9 cellular contexts compared by ENCODE assay signal in genomic region chr13:50893211-50893852, GRCh38. TPM values are rescaled to one million over a fixed set of nuclear protein-coding genes. Genes with fewer than 3 reads are reported as not detected.
DNase-seq lines count a peak whose midpoint lies in the region; ATAC-seq and TF ChIP-seq lines count a peak whose summit lies in the region.
"Had no signal": no experiment of that assay in that cellular context is flagged by ENCODE, and none has a peak within 500 bp of the region (broad histone marks: within the 10 kb centered on the region; RNA-seq: fewer than 3 reads in every experiment).

No MANE protein-coding gene starts in this region.

- ATAC-seq in HG02885 (IDR thresholded peaks at IDR 0.05; ENCODE audit: poor library complexity, unreplicated experiment) (peak; percentile 78), upper lobe of left lung (ENCODE audit: low FRiP score in 2 of 2) (no peak)

- H3K9me3 ChIP-seq in esophagus squamous epithelium (no peaks in the 10 kb centered on the region), upper lobe of left lung (no peaks in the 10 kb centered on the region)

- TF ChIP-seq CTCF in esophagus squamous epithelium (IDR thresholded peaks at IDR 0.05) (no peak), upper lobe of left lung (IDR thresholded peaks at IDR 0.05) (no peak)

- peaks cover 16% of the 10 kb centered on the region for H3K9me3 Mint-ChIP-seq in activated CD4-positive, alpha-beta T cell treated with anti-CD3 and anti-CD28 coated beads, Interleukin-2, amount 10 ng/mL, durations not matched to agents 7 days and 5 days

- H3K4me1 Mint-ChIP-seq in activated CD4-positive, alpha-beta T cell treated with anti-CD3 and anti-CD28 coated beads, Interleukin-2, amount 10 ng/mL, durations not matched to agents 7 days and 5 days, result peaks cover 55% of the 10 kb centered on the region

- peak overlapping the region in 1 of 4 donors; percentile 5 for H3K4me3 ChIP-seq in esophagus squamous epithelium
- peak overlapping the region in 1 of 4 donors; percentile 1 for H3K4me3 ChIP-seq in upper lobe of left lung

- H3K4me1 ChIP-seq in esophagus squamous epithelium, result peaks cover 0 to 5% (median 0%) of the 10 kb centered on the region in 3 donors
- H3K4me1 ChIP-seq in upper lobe of left lung, result peaks cover 0 to 8% (median 2%) of the 10 kb centered on the region in 4 donors

- CTCF ChIA-PET in activated CD4-positive, alpha-beta T cell treated with anti-CD3 and anti-CD28 coated beads, Interleukin-2, amount 10 ng/mL, durations not matched to agents 7 days and 5 days (lab: Charles Lee), result interaction anchor here (1.2 to 3.1 kb wide), 4 partner anchors 9 to 896 kb away, joined by 3 to 19 read pairs (median 4); partner anchors contain the start of gene TRIM13

- peak overlapping the region; percentile 63 for H3K4me3 Mint-ChIP-seq in activated CD4-positive, alpha-beta T cell treated with anti-CD3 and anti-CD28 coated beads, Interleukin-2, amount 10 ng/mL, durations not matched to agents 7 days and 5 days

- WGBS in esophagus squamous epithelium, 2 donors, result 34 to 44% methylated on average over 4 of the region's 4 CpGs
- 41 to 44% methylated on average over 4 of the region's 4 CpGs for WGBS in upper lobe of left lung, 2 donors

- intact Hi-C loops in esophagus squamous epithelium (cut with DNase I), result no loop called here

- no peak for TF ChIP-seq EP300 in upper lobe of left lung (IDR thresholded peaks at IDR 0.05)

- no peaks in the 10 kb centered on the region for H3K36me3 ChIP-seq in esophagus squamous epithelium
- no peaks in the 10 kb centered on the region for H3K36me3 ChIP-seq in upper lobe of left lung

- H3K27ac ChIP-seq in esophagus squamous epithelium, result peak overlapping the region in 3 of 4 donors; percentile 27 to 67 (median 54)
- peak overlapping the region in 2 of 4 donors; percentile 46 to 56 for H3K27ac ChIP-seq in upper lobe of left lung
- H3K27ac ChIP-seq: C4-2B had no signal

- POLR2A ChIA-PET in activated CD4-positive, alpha-beta T cell treated with anti-CD3 and anti-CD28 coated beads, Interleukin-2, amount 10 ng/mL, durations not matched to agents 7 days and 5 days (lab: Charles Lee), result interaction anchor here (1.0 to 1.2 kb wide), 2 partner anchors 16 to 19 kb away, joined by 3 read pairs; partner anchors contain the start of gene RNASEH2B

- H3K27me3 Mint-ChIP-seq in activated CD4-positive, alpha-beta T cell treated with anti-CD3 and anti-CD28 coated beads, Interleukin-2, amount 10 ng/mL, durations not matched to agents 7 days and 5 days, result no peaks in the 10 kb centered on the region

- H3K27me3 ChIP-seq in esophagus squamous epithelium, result no peaks in the 10 kb centered on the region
- no peaks in the 10 kb centered on the region for H3K27me3 ChIP-seq in upper lobe of left lung

- TF ChIP-seq POLR2A in esophagus squamous epithelium (IDR thresholded peaks at IDR 0.05) (no peak), upper lobe of left lung (IDR thresholded peaks at IDR 0.05) (no peak)

- peaks cover 41% of the 10 kb centered on the region for H3K36me3 Mint-ChIP-seq in activated CD4-positive, alpha-beta T cell treated with anti-CD3 and anti-CD28 coated beads, Interleukin-2, amount 10 ng/mL, durations not matched to agents 7 days and 5 days (ENCODE audit: low read depth)

- H3K27ac Mint-ChIP-seq in activated CD4-positive, alpha-beta T cell treated with anti-CD3 and anti-CD28 coated beads, Interleukin-2, amount 10 ng/mL, durations not matched to agents 7 days and 5 days, result peak overlapping the region; percentile 98

- peak; percentile 63 for DNase-seq in activated CD4-positive, alpha-beta T cell treated with anti-CD3 and anti-CD28 coated beads, Interleukin-2, amount 10 ng/mL, durations not matched to agents 7 days and 5 days
- DNase-seq in activated CD4-positive, alpha-beta T cell treated with anti-CD3 and anti-CD28 coated beads for 48 hours, result no peak
- peak; percentile 65 for DNase-seq in NCI-H524 treated with DMSO at 0.1 percent for 48 hours (lab: John Stamatoyannopoulos, UW)
- no peak for DNase-seq in esophagus squamous epithelium (lab: John Stamatoyannopoulos, UW)
- no peak for DNase-seq in upper lobe of left lung
- DNase-seq in kidney glomerular epithelial cell (lab: John Stamatoyannopoulos, UW), result no peak
- DNase-seq in 8988T, result no peak

RNA-seq across cellular contexts. Expression of gene RNASEH2B, which starts 16.3 kb away (rescaled TPM):
- 100 to 1,000 TPM; 121 to 179 TPM for total RNA-seq in activated CD4-positive, alpha-beta T cell treated with anti-CD3 and anti-CD28 coated beads, Interleukin-2, amount 10 ng/mL, durations not matched to agents 7 days and 5 days
- total RNA-seq in esophagus squamous epithelium (10 to 100 TPM; 11.1 to 45.0 (median 31.8) TPM), upper lobe of left lung (10 to 100 TPM; 22.1 to 60.5 (median 38.8) TPM)

RNA-seq across cellular contexts. Expression of gene DLEU7, which starts 49.8 kb away (rescaled TPM):
- total RNA-seq in activated CD4-positive, alpha-beta T cell treated with anti-CD3 and anti-CD28 coated beads, Interleukin-2, amount 10 ng/mL, durations not matched to agents 7 days and 5 days, result not detected
- not detected for total RNA-seq in esophagus squamous epithelium
- 1 to 10 TPM in 2 of 6 donors, under 1 TPM in 3, not detected in 1; 0.39 to 3.0 (median 0.77) TPM for total RNA-seq in upper lobe of left lung

Comparison
In these comparisons a context has a peak if more than half of its experiments do, and no peak if none do; other contexts are left out.
1. DNase-seq: peak in activated CD4-positive, alpha-beta T cell treated with anti-CD3 and anti-CD28 coated beads, Interleukin-2, amount 10 ng/mL, durations not matched to agents 7 days and 5 days (single experiment) and NCI-H524 treated with DMSO at 0.1 percent for 48 hours (single experiment); none in activated CD4-positive, alpha-beta T cell treated with anti-CD3 and anti-CD28 coated beads for 48 hours (single experiment), esophagus squamous epithelium (single experiment), upper lobe of left lung (0 of 2), kidney glomerular epithelial cell (single experiment) and 8988T (single experiment).